In the genomic region with DNA sequence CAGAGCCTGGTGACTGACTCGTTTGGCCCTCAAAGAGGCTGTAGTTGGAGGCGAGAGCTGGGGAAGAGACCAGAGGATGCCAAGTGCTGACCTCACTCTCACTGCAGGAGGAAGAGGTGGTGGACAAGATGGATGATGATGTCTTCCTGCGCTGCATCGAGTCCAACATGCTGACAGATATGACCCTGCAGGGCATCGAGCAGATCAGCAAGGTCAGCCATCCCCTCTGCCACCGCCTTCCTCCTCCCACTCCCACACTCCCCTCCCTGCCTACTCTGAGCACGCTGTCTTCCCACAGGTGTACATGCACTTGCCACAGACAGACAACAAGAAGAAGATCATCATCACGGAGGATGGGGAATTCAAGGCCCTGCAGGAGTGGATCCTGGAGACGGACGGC, we compare ENCODE assay signal across 2 cellular contexts.
TF ChIP-seq lines count a peak whose summit lies in the region.

No MANE protein-coding gene starts in this region.

TF ChIP-seq in A549, 52 proteins besides CTCF, POLR2A, EP300 and RAD21:
- TF ChIP-seq CBX8 (IDR thresholded peaks at IDR 0.05): no peak
- TF ChIP-seq TP53 (CRISPR knock-in tag; IDR thresholded peaks at IDR 0.05): no peak
- no peak for TF ChIP-seq NFE2L2 (conservative IDR thresholded peaks at IDR 0.05; ENCODE audit: low read length)
- no peak for TF ChIP-seq KDM5A (IDR thresholded peaks at IDR 0.05)
- TF ChIP-seq ESRRA (IDR thresholded peaks at IDR 0.05; ENCODE audit: borderline replicate concordance, low read length): no peak
- TF ChIP-seq RFX5 (IDR thresholded peaks at IDR 0.05): no peak
- TF ChIP-seq, protein P1, sequence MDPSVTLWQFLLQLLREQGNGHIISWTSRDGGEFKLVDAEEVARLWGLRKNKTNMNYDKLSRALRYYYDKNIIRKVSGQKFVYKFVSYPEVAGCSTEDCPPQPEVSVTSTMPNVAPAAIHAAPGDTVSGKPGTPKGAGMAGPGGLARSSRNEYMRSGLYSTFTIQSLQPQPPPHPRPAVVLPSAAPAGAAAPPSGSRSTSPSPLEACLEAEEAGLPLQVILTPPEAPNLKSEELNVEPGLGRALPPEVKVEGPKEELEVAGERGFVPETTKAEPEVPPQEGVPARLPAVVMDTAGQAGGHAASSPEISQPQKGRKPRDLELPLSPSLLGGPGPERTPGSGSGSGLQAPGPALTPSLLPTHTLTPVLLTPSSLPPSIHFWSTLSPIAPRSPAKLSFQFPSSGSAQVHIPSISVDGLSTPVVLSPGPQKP (IDR thresholded peaks at IDR 0.05; ENCODE audit: low read depth, low read length): no peak
- TF ChIP-seq, protein P2, sequence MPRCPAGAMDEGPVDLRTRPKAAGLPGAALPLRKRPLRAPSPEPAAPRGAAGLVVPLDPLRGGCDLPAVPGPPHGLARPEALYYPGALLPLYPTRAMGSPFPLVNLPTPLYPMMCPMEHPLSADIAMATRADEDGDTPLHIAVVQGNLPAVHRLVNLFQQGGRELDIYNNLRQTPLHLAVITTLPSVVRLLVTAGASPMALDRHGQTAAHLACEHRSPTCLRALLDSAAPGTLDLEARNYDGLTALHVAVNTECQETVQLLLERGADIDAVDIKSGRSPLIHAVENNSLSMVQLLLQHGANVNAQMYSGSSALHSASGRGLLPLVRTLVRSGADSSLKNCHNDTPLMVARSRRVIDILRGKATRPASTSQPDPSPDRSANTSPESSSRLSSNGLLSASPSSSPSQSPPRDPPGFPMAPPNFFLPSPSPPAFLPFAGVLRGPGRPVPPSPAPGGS (IDR thresholded peaks at IDR 0.05): no peak
- TF ChIP-seq BHLHE40 (IDR thresholded peaks at IDR 0.05; ENCODE audit: low read depth, low read length): no peak
- TF ChIP-seq FOSL2 (IDR thresholded peaks at IDR 0.05): no peak
- TF ChIP-seq FOSL2 (CRISPR knock-in tag; IDR thresholded peaks at IDR 0.05): no peak
- no peak for TF ChIP-seq MAFK (IDR thresholded peaks at IDR 0.05; ENCODE audit: partially characterized antibody)
- no peak for TF ChIP-seq PHF8 (IDR thresholded peaks at IDR 0.05; ENCODE audit: borderline replicate concordance, low read depth)
- TF ChIP-seq EHF (CRISPR knock-in tag; IDR thresholded peaks at IDR 0.05): no peak
TF ChIP-seq in A549: peak in this region for 0.

TF ChIP-seq in H1, 55 proteins besides CTCF, POLR2A, EP300 and RAD21:
- TF ChIP-seq EGR1 (IDR thresholded peaks at IDR 0.05; ENCODE audit: borderline replicate concordance, low read depth, low read length) (no peak), POLR2AphosphoS5 (IDR thresholded peaks at IDR 0.05; ENCODE audit: low read depth, low read length) (peak; percentile 51; the same call in 1 of the 2 replicates)
TF ChIP-seq in H1: peak in this region for 1.
